In the genomic region with DNA sequence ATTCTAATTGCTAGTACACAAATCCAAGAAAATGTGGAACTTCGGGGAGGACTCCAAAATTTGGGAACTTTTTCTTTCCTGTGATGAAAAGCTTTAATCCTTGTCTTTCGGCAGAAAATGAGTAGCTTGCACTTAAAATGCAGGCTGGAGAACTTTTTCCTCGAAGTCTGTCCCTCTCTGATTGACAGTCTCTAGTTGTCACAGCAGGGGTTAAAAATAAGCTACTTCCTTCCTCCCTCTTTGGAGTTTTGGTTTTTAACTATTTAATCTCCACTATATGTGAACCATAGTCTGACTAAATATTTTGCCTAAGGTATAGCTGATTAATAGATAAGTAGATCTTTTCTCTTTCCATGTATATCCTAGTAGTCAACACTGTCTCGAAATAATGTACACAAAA, we compare ENCODE assay signal across 23 cellular contexts.
"Had no signal": no experiment of that assay in that cellular context is flagged by ENCODE, and none has a peak within 500 bp of the region (broad histone marks: within the 10 kb centered on the region; RNA-seq: fewer than 3 reads in every experiment).

No MANE protein-coding gene starts in this region.

- H3K36me3 Mint-ChIP-seq: activated naive CD8-positive, alpha-beta T cell treated with anti-CD3 and anti-CD28 coated beads for 36 hours had no signal

- DNase-seq: activated CD4-positive, alpha-beta T cell treated with anti-CD3 and anti-CD28 coated beads for 36 hours; activated CD4-positive, alpha-beta T cell treated with anti-CD3 and anti-CD28 coated beads, Interleukin-2, amount 50 U/mL, for 1 hour; activated CD8-positive, alpha-beta memory T cell treated with anti-CD3 and anti-CD28 coated beads, Interleukin-2, amount 50 U/mL, for 4 hours; activated CD8-positive, alpha-beta T cell treated with anti-CD3 and anti-CD28 coated beads for 36 hours; activated gamma-delta T cell treated with Interleukin-2 at 50 U/mL for 16 hours; activated naive CD4-positive, alpha-beta T cell treated with anti-CD3 and anti-CD28 coated beads, Interleukin-2, amount 10 ng/mL, durations not matched to agents 7 days and 5 days; activated naive CD8-positive, alpha-beta T cell treated with anti-CD3 and anti-CD28 coated beads for 36 hours; activated T-cell treated with anti-CD3 and anti-CD28 coated beads, Interleukin-2, amount 50 U/mL, for 72 hours; brain microvascular endothelial cell; NCI-H1105 treated with DMSO at 0.1 percent for 48 hours; NCI-H146; NCI-H187 treated with DMSO at 0.1 percent for 48 hours; NCI-H2081 treated with DMSO at 0.1 percent for 48 hours; NCI-H2171; NCI-H2227 treated with DMSO at 0.1 percent for 48 hours; NCI-H446 treated with DMSO at 0.1 percent for 48 hours; NCI-H524 treated with DMSO at 0.1 percent for 48 hours; NCI-H748 treated with DMSO at 0.1 percent for 48 hours; SIG-M5; T-helper 17 cell; T-helper 9 cell had no signal

- ATAC-seq: activated CD4-positive, alpha-beta T cell treated with anti-CD3 and anti-CD28 coated beads for 36 hours; activated CD8-positive, alpha-beta T cell treated with anti-CD3 and anti-CD28 coated beads for 36 hours; activated T-cell treated with anti-CD3 and anti-CD28 coated beads, Interleukin-2, amount 50 U/mL, for 72 hours; T-helper 17 cell had no signal

- H3K4me3 ChIP-seq: cardiac muscle cell had no signal

- H3K27me3 ChIP-seq: cardiac muscle cell had no signal

- H3K4me1 Mint-ChIP-seq: activated CD4-positive, alpha-beta T cell treated with anti-CD3 and anti-CD28 coated beads for 36 hours; activated naive CD4-positive, alpha-beta T cell treated with anti-CD3 and anti-CD28 coated beads, Interleukin-2, amount 10 ng/mL, durations not matched to agents 7 days and 5 days; activated naive CD8-positive, alpha-beta T cell treated with anti-CD3 and anti-CD28 coated beads for 36 hours had no signal

- H3K36me3 ChIP-seq: brain microvascular endothelial cell, cardiac muscle cell had no signal

- H3K27ac Mint-ChIP-seq: activated CD4-positive, alpha-beta T cell treated with anti-CD3 and anti-CD28 coated beads for 36 hours; activated CD8-positive, alpha-beta T cell treated with anti-CD3 and anti-CD28 coated beads for 36 hours; activated naive CD4-positive, alpha-beta T cell treated with anti-CD3 and anti-CD28 coated beads, Interleukin-2, amount 10 ng/mL, durations not matched to agents 7 days and 5 days; activated naive CD8-positive, alpha-beta T cell treated with anti-CD3 and anti-CD28 coated beads for 36 hours; activated T-cell treated with anti-CD3 and anti-CD28 coated beads, Interleukin-2, amount 50 U/mL, for 72 hours; activated T-helper 2 cell treated with anti-CD3 and anti-CD28 coated beads, Interferon-gamma antibody, Interleukin-2, Interleukin-4, amounts not matched to agents 10 μg/mL and 5 μg/mL and 100 μg/mL, durations not matched to agents 14 hours and 24 hours and 36 hours; T-helper 17 cell had no signal

- H3K4me3 Mint-ChIP-seq: activated CD4-positive, alpha-beta T cell treated with anti-CD3 and anti-CD28 coated beads for 36 hours; activated CD8-positive, alpha-beta T cell treated with anti-CD3 and anti-CD28 coated beads for 36 hours; activated naive CD4-positive, alpha-beta T cell treated with anti-CD3 and anti-CD28 coated beads, Interleukin-2, amount 10 ng/mL, durations not matched to agents 7 days and 5 days; activated naive CD8-positive, alpha-beta T cell treated with anti-CD3 and anti-CD28 coated beads for 36 hours; activated T-cell treated with anti-CD3 and anti-CD28 coated beads, Interleukin-2, amount 50 U/mL, for 72 hours; T-helper 17 cell had no signal

- H3K27ac ChIP-seq: brain microvascular endothelial cell, cardiac muscle cell had no signal
